In genomic region chr6:34084591-34085280, GRCh38 we compare ENCODE assay signal across 15 cellular contexts.
"Had no signal": no experiment of that assay in that cellular context is flagged by ENCODE, and none has a peak within 500 bp of the region (broad histone marks: within the 10 kb centered on the region; RNA-seq: fewer than 3 reads in every experiment).

No MANE protein-coding gene starts in this region.

- H3K4me3 Mint-ChIP-seq: activated naive CD4-positive, alpha-beta T cell treated with anti-CD3 and anti-CD28 coated beads, Interleukin-2, amount 10 ng/mL, durations not matched to agents 7 days and 5 days; neural crest cell; stimulated activated naive CD8-positive, alpha-beta T cell treated with anti-CD3 and anti-CD28 coated beads, Interleukin-15, Interleukin-2, amounts not matched to agents 100 ng/mL and 50 ng/mL, for 24 hours; type B pancreatic cell had no signal

- H3K9me3 Mint-ChIP-seq: activated naive CD4-positive, alpha-beta T cell treated with anti-CD3 and anti-CD28 coated beads, Interleukin-2, amount 10 ng/mL, durations not matched to agents 7 days and 5 days; neural crest cell; stimulated activated naive CD8-positive, alpha-beta T cell treated with anti-CD3 and anti-CD28 coated beads, Interleukin-15, Interleukin-2, amounts not matched to agents 100 ng/mL and 50 ng/mL, for 24 hours; type B pancreatic cell had no signal

- H3K36me3 Mint-ChIP-seq: activated naive CD4-positive, alpha-beta T cell treated with anti-CD3 and anti-CD28 coated beads, Interleukin-2, amount 10 ng/mL, durations not matched to agents 7 days and 5 days; type B pancreatic cell had no signal

- H3K4me1 Mint-ChIP-seq: activated naive CD4-positive, alpha-beta T cell treated with anti-CD3 and anti-CD28 coated beads, Interleukin-2, amount 10 ng/mL, durations not matched to agents 7 days and 5 days had no signal

- H3K4me1 ChIP-seq: ascending aorta, right lobe of liver, suprapubic skin had no signal

- FAIRE-seq: colon, endometrium, islet of Langerhans had no signal

- H3K27me3 Mint-ChIP-seq: stimulated activated naive CD8-positive, alpha-beta T cell treated with anti-CD3 and anti-CD28 coated beads, Interleukin-15, Interleukin-2, amounts not matched to agents 100 ng/mL and 50 ng/mL, for 24 hours; type B pancreatic cell had no signal

- H3K27me3 ChIP-seq: ascending aorta, ovary, right lobe of liver had no signal

- H3K9me3 ChIP-seq: ascending aorta, ovary, right lobe of liver, suprapubic skin had no signal

- DNase-seq: activated CD4-positive, alpha-beta T cell treated with anti-CD3 and anti-CD28 coated beads for 1 hour; activated CD4-positive, alpha-beta T cell treated with anti-CD3 and anti-CD28 coated beads, Interleukin-2, amount 50 U/mL, for 48 hours; activated naive CD4-positive, alpha-beta T cell treated with anti-CD3 and anti-CD28 coated beads, Interleukin-2, amount 10 ng/mL, durations not matched to agents 7 days and 5 days; ovary; right lobe of liver had no signal

- H3K36me3 ChIP-seq: ascending aorta, ovary, right lobe of liver, suprapubic skin had no signal

- H3K27ac Mint-ChIP-seq: activated naive CD4-positive, alpha-beta T cell treated with anti-CD3 and anti-CD28 coated beads, Interleukin-2, amount 10 ng/mL, durations not matched to agents 7 days and 5 days; stimulated activated naive CD8-positive, alpha-beta T cell treated with anti-CD3 and anti-CD28 coated beads, Interleukin-15, Interleukin-2, amounts not matched to agents 100 ng/mL and 50 ng/mL, for 24 hours; type B pancreatic cell had no signal

- H3K4me3 ChIP-seq: ascending aorta, lung, ovary, right lobe of liver, smooth muscle cell, suprapubic skin had no signal

- H3K27ac ChIP-seq: ascending aorta, ovary, right lobe of liver, suprapubic skin had no signal

- H3K4me2 ChIP-seq: smooth muscle cell had no signal
